1 cellular context compared by ENCODE assay signal in the genomic region with DNA sequence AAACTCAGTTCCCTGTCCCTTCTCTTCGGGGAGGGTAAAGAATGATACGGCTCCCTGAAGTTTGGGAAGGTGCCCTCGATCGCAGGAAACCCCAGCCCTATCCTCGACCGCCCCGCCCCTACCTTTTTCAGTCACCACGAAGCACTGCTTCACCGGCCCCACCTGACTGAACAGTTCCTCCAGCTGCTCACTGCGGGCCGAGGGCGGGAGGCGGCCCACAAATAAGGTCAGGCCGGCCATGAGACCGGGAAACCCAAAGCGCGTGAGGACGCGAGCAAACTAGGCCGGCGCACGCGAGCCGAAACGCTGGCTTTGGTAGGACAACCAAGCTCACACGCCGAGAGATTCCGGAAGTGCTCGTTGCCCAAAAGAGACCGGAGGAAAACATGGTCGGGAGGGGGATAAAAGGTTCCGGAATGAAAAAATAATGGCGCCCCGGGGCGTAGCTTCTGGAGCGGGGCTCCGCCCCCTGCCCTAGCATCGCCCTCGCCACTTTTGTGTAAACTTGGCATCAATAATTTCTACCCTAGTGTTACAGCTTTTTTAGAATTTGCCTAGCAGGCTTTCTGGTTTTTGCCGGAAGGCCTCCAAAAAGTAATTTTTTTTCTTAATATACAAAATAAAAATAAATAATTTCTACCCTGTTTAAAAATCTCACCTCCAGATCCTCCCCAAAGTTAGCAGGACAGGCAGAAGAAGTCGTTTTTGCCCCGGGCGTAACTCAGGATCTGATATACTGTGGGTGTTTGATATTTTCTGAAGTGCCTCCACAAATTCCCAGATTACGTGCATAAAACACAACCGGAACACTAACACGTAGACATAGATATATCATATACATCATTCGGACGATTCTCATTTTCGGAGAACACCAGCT.
TF ChIP-seq lines count a peak whose summit lies in the region.

A gene with protein sequence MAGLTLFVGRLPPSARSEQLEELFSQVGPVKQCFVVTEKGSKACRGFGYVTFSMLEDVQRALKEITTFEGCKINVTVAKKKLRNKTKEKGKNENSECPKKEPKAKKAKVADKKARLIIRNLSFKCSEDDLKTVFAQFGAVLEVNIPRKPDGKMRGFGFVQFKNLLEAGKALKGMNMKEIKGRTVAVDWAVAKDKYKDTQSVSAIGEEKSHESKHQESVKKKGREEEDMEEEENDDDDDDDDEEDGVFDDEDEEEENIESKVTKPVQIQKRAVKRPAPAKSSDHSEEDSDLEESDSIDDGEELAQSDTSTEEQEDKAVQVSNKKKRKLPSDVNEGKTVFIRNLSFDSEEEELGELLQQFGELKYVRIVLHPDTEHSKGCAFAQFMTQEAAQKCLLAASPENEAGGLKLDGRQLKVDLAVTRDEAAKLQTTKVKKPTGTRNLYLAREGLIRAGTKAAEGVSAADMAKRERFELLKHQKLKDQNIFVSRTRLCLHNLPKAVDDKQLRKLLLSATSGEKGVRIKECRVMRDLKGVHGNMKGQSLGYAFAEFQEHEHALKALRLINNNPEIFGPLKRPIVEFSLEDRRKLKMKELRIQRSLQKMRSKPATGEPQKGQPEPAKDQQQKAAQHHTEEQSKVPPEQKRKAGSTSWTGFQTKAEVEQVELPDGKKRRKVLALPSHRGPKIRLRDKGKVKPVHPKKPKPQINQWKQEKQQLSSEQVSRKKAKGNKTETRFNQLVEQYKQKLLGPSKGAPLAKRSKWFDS (minus strand): TSS at position 355 of the 877 bp plus-strand sequence. CDS start 115 bp downstream, at position 240.

TF ChIP-seq in K562, 482 proteins besides CTCF, POLR2A, EP300 and RAD21 (continued from another document and continues in another):
- TF ChIP-seq, protein P1, sequence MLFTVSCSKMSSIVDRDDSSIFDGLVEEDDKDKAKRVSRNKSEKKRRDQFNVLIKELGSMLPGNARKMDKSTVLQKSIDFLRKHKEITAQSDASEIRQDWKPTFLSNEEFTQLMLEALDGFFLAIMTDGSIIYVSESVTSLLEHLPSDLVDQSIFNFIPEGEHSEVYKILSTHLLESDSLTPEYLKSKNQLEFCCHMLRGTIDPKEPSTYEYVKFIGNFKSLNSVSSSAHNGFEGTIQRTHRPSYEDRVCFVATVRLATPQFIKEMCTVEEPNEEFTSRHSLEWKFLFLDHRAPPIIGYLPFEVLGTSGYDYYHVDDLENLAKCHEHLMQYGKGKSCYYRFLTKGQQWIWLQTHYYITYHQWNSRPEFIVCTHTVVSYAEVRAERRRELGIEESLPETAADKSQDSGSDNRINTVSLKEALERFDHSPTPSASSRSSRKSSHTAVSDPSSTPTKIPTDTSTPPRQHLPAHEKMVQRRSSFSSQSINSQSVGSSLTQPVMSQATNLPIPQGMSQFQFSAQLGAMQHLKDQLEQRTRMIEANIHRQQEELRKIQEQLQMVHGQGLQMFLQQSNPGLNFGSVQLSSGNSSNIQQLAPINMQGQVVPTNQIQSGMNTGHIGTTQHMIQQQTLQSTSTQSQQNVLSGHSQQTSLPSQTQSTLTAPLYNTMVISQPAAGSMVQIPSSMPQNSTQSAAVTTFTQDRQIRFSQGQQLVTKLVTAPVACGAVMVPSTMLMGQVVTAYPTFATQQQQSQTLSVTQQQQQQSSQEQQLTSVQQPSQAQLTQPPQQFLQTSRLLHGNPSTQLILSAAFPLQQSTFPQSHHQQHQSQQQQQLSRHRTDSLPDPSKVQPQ (CRISPR knock-in tag; IDR thresholded peaks at IDR 0.05; ENCODE audit: borderline replicate concordance): no peak; the same call in 1 of the 2 replicates
- TF ChIP-seq, protein P2, sequence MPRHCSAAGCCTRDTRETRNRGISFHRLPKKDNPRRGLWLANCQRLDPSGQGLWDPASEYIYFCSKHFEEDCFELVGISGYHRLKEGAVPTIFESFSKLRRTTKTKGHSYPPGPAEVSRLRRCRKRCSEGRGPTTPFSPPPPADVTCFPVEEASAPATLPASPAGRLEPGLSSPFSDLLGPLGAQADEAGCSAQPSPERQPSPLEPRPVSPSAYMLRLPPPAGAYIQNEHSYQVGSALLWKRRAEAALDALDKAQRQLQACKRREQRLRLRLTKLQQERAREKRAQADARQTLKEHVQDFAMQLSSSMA (CRISPR knock-in tag; IDR thresholded peaks at IDR 0.05): no peak
- no peak for TF ChIP-seq CHCHD3 (CRISPR knock-in tag; IDR thresholded peaks at IDR 0.05)
- TF ChIP-seq POLR2B (IDR thresholded peaks at IDR 0.05; ENCODE audit: low read depth, partially characterized antibody): peak; percentile 98
- peak; percentile 56 for TF ChIP-seq ZNF239 (CRISPR knock-in tag; IDR thresholded peaks at IDR 0.05)
- TF ChIP-seq ZNF584 (CRISPR knock-in tag; IDR thresholded peaks at IDR 0.05; ENCODE audit: low read depth): no peak
- peak; percentile 99 for TF ChIP-seq KDM5B (IDR thresholded peaks at IDR 0.05; ENCODE audit: insufficient replicate concordance, low read depth, low read length)
- TF ChIP-seq ZNF551 (CRISPR knock-in tag; IDR thresholded peaks at IDR 0.05): no peak
- TF ChIP-seq SMAD4 (CRISPR knock-in tag; conservative IDR thresholded peaks at IDR 0.05): peak; percentile 80
- TF ChIP-seq PURB (CRISPR knock-in tag; IDR thresholded peaks at IDR 0.05; ENCODE audit: low read depth): no peak
- no peak for TF ChIP-seq MYBL2 (IDR thresholded peaks at IDR 0.05; ENCODE audit: low read depth)
- TF ChIP-seq MYBL2 (CRISPR knock-in tag; IDR thresholded peaks at IDR 0.05; ENCODE audit: borderline replicate concordance): no peak
- TF ChIP-seq, protein P3, sequence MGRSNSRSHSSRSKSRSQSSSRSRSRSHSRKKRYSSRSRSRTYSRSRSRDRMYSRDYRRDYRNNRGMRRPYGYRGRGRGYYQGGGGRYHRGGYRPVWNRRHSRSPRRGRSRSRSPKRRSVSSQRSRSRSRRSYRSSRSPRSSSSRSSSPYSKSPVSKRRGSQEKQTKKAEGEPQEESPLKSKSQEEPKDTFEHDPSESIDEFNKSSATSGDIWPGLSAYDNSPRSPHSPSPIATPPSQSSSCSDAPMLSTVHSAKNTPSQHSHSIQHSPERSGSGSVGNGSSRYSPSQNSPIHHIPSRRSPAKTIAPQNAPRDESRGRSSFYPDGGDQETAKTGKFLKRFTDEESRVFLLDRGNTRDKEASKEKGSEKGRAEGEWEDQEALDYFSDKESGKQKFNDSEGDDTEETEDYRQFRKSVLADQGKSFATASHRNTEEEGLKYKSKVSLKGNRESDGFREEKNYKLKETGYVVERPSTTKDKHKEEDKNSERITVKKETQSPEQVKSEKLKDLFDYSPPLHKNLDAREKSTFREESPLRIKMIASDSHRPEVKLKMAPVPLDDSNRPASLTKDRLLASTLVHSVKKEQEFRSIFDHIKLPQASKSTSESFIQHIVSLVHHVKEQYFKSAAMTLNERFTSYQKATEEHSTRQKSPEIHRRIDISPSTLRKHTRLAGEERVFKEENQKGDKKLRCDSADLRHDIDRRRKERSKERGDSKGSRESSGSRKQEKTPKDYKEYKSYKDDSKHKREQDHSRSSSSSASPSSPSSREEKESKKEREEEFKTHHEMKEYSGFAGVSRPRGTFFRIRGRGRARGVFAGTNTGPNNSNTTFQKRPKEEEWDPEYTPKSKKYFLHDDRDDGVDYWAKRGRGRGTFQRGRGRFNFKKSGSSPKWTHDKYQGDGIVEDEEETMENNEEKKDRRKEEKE (IDR thresholded peaks at IDR 0.05; ENCODE audit: borderline replicate concordance in 1 of 2, control insufficient read depth in 1 of 2, low read depth in 2 of 2, low read length in 1 of 2): peak in 1 of 2 experiments; percentile 98; a peak in 2 of 4 replicates
- peak; percentile 100 for TF ChIP-seq XRCC5 (IDR thresholded peaks at IDR 0.05; ENCODE audit: low read depth, low read length)
- peak; percentile 71; the same call in 1 of the 2 replicates for TF ChIP-seq ZZZ3 (IDR thresholded peaks at IDR 0.05)
- peak; percentile 28; the same call in 1 of the 2 replicates for TF ChIP-seq MTA1 (IDR thresholded peaks at IDR 0.05; ENCODE audit: borderline replicate concordance)
- TF ChIP-seq, protein P4, sequence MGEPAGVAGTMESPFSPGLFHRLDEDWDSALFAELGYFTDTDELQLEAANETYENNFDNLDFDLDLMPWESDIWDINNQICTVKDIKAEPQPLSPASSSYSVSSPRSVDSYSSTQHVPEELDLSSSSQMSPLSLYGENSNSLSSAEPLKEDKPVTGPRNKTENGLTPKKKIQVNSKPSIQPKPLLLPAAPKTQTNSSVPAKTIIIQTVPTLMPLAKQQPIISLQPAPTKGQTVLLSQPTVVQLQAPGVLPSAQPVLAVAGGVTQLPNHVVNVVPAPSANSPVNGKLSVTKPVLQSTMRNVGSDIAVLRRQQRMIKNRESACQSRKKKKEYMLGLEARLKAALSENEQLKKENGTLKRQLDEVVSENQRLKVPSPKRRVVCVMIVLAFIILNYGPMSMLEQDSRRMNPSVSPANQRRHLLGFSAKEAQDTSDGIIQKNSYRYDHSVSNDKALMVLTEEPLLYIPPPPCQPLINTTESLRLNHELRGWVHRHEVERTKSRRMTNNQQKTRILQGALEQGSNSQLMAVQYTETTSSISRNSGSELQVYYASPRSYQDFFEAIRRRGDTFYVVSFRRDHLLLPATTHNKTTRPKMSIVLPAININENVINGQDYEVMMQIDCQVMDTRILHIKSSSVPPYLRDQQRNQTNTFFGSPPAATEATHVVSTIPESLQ (CRISPR knock-in tag; IDR thresholded peaks at IDR 0.05): peak; percentile 81
- TF ChIP-seq TEAD2 (tag; IDR thresholded peaks at IDR 0.05): 0 out of 2 replicates have a peak, but pooled peaks have one; percentile 11
- TF ChIP-seq, protein P5, sequence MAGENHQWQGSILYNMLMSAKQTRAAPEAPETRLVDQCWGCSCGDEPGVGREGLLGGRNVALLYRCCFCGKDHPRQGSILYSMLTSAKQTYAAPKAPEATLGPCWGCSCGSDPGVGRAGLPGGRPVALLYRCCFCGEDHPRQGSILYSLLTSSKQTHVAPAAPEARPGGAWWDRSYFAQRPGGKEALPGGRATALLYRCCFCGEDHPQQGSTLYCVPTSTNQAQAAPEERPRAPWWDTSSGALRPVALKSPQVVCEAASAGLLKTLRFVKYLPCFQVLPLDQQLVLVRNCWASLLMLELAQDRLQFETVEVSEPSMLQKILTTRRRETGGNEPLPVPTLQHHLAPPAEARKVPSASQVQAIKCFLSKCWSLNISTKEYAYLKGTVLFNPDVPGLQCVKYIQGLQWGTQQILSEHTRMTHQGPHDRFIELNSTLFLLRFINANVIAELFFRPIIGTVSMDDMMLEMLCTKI (IDR thresholded peaks at IDR 0.05; ENCODE audit: partially characterized antibody): no peak
- TF ChIP-seq TCF7L2 (IDR thresholded peaks at IDR 0.05; ENCODE audit: low read depth, low read length): peak; percentile 17; the same call in 1 of the 2 replicates
- TF ChIP-seq FOS (IDR thresholded peaks at IDR 0.05; ENCODE audit: extremely low read depth, insufficient read length): no peak
- no peak for TF ChIP-seq SMARCA5 (IDR thresholded peaks at IDR 0.05)
- peak; percentile 91 for TF ChIP-seq MBD2 (IDR thresholded peaks at IDR 0.05; ENCODE audit: borderline replicate concordance, low read depth)
- peak; percentile 89 for TF ChIP-seq ZNF384 (IDR thresholded peaks at IDR 0.05; ENCODE audit: low read depth, low read length)
- no peak for TF ChIP-seq ARHGAP35 (IDR thresholded peaks at IDR 0.05; ENCODE audit: partially characterized antibody)
- TF ChIP-seq ZNF41 (CRISPR knock-in tag; conservative IDR thresholded peaks at IDR 0.05): peak; percentile 58; the same call in 1 of the 2 replicates
- TF ChIP-seq FOXK1 (CRISPR knock-in tag; IDR thresholded peaks at IDR 0.05; ENCODE audit: borderline replicate concordance): peak; percentile 98
- TF ChIP-seq, protein P6, sequence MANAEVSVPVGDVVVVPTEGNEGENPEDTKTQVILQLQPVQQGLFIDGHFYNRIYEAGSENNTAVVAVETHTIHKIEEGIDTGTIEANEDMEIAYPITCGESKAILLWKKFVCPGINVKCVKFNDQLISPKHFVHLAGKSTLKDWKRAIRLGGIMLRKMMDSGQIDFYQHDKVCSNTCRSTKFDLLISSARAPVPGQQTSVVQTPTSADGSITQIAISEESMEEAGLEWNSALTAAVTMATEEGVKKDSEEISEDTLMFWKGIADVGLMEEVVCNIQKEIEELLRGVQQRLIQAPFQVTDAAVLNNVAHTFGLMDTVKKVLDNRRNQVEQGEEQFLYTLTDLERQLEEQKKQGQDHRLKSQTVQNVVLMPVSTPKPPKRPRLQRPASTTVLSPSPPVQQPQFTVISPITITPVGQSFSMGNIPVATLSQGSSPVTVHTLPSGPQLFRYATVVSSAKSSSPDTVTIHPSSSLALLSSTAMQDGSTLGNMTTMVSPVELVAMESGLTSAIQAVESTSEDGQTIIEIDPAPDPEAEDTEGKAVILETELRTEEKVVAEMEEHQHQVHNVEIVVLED (CRISPR knock-in tag; IDR thresholded peaks at IDR 0.05): peak; percentile 77
- TF ChIP-seq, protein P7, sequence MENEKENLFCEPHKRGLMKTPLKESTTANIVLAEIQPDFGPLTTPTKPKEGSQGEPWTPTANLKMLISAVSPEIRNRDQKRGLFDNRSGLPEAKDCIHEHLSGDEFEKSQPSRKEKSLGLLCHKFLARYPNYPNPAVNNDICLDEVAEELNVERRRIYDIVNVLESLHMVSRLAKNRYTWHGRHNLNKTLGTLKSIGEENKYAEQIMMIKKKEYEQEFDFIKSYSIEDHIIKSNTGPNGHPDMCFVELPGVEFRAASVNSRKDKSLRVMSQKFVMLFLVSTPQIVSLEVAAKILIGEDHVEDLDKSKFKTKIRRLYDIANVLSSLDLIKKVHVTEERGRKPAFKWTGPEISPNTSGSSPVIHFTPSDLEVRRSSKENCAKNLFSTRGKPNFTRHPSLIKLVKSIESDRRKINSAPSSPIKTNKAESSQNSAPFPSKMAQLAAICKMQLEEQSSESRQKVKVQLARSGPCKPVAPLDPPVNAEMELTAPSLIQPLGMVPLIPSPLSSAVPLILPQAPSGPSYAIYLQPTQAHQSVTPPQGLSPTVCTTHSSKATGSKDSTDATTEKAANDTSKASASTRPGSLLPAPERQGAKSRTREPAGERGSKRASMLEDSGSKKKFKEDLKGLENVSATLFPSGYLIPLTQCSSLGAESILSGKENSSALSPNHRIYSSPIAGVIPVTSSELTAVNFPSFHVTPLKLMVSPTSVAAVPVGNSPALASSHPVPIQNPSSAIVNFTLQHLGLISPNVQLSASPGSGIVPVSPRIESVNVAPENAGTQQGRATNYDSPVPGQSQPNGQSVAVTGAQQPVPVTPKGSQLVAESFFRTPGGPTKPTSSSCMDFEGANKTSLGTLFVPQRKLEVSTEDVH (IDR thresholded peaks at IDR 0.05; ENCODE audit: low read depth, partially characterized antibody): peak; percentile 91
- TF ChIP-seq, protein P8, sequence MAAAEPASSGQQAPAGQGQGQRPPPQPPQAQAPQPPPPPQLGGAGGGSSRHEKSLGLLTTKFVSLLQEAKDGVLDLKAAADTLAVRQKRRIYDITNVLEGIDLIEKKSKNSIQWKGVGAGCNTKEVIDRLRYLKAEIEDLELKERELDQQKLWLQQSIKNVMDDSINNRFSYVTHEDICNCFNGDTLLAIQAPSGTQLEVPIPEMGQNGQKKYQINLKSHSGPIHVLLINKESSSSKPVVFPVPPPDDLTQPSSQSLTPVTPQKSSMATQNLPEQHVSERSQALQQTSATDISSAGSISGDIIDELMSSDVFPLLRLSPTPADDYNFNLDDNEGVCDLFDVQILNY (CRISPR knock-in tag; IDR thresholded peaks at IDR 0.05): peak; percentile 97
- TF ChIP-seq FOXA3 (CRISPR knock-in tag; conservative IDR thresholded peaks at IDR 0.05 in 1 of 2, IDR thresholded peaks at IDR 0.05 in 1 of 2): peak in 1 of 2 experiments; percentile 85; a peak in 2 of 4 replicates
- TF ChIP-seq DACH1 (IDR thresholded peaks at IDR 0.05; ENCODE audit: partially characterized antibody): peak; percentile 63
- TF ChIP-seq MYNN (IDR thresholded peaks at IDR 0.05): peak; percentile 80; the same call in 1 of the 2 replicates
- no peak for TF ChIP-seq MYNN (CRISPR knock-in tag; IDR thresholded peaks at IDR 0.05)
- peak; percentile 40 for TF ChIP-seq PRPF4 (IDR thresholded peaks at IDR 0.05; ENCODE audit: insufficient read depth, low read depth, low read length, poor library complexity, severe bottlenecking)
- TF ChIP-seq ZBTB7A (IDR thresholded peaks at IDR 0.05; ENCODE audit: borderline replicate concordance, control insufficient read depth, low read depth, low read length): peak; percentile 65; the same call in 1 of the 2 replicates
- TF ChIP-seq KAT7 (CRISPR knock-in tag; IDR thresholded peaks at IDR 0.05; ENCODE audit: borderline replicate concordance): peak; percentile 99; the same call in 1 of the 2 replicates
- peak in 1 of 2 experiments; percentile 77; a peak in 1 of 4 replicates for TF ChIP-seq RCOR1 (IDR thresholded peaks at IDR 0.05; ENCODE audit: borderline replicate concordance in 1 of 2, low read depth in 2 of 2, low read length in 2 of 2)
